19 cellular contexts compared by ENCODE assay signal in the genomic region with DNA sequence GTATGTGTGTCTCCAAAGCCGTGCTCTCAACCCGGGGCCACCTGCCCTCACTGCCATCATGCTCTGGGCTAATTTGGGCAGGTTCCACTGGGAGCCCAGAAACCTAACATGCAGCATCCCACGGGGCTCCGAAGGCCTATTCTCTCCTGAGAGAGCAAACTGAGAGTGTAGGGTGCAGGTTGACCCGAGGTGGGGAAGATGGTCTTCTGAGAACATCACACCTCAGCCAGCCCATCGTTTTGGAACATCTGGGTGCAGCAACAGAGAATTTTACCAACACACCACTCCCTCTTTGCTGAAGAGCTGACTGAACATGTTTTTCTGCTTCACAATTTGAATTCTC.
DNase-seq lines count a peak whose midpoint lies in the region; ATAC-seq and TF ChIP-seq lines count a peak whose summit lies in the region.
"Had no signal": no experiment of that assay in that cellular context is flagged by ENCODE, and none has a peak within 500 bp of the region (broad histone marks: within the 10 kb centered on the region; RNA-seq: fewer than 3 reads in every experiment).

No MANE protein-coding gene starts in this region.

- TSS peak; percentile 39 for BruUV-seq in A673 (replicated peaks; lab: Mats Ljungman, UMichigan)

- no peaks in the 10 kb centered on the region for H4K20me1 ChIP-seq in BLaER1 treated with 17β-estradiol and CSF1 and Interleukin-3, amounts not matched to agents 10 nM and 100 nM

- H4K8ac ChIP-seq in neuronal stem cell (ENCODE audit: low read depth, low read length): no peak overlapping the region

- H2AK5ac ChIP-seq in neuronal stem cell (ENCODE audit: low read depth, low read length): peak overlapping the region; percentile 79

- H3K4me1 ChIP-seq in A673 (ENCODE audit: insufficient read depth, low read length, poor library complexity, severe bottlenecking): peaks cover 87% of the 10 kb centered on the region
- H3K4me1 ChIP-seq in BLaER1 treated with 17β-estradiol and CSF1 and Interleukin-3, amounts not matched to agents 10 nM and 100 nM: peaks cover 16 to 49% (median 30%) of the 10 kb centered on the region in 10 experiments
- H3K4me1 ChIP-seq in neuronal stem cell (ENCODE audit: control insufficient read depth in 2 of 2, insufficient read depth in 1 of 2, low read depth in 1 of 2, low read length in 2 of 2): peaks cover 0 to 14% of the 10 kb centered on the region in 2 donors
- H3K4me1 ChIP-seq: A549, Caco-2 had no signal

- POLR2A ChIA-PET in A673 (lab: Charles Lee; ENCODE audit: low non-redundant PET): interaction anchor here (0.7 to 0.9 kb wide), 3 partner anchors 689 to 853 kb away, joined by 3 to 6 read pairs (median 4); no protein-coding TSS in a partner anchor

- peak overlapping the region; percentile 85 for H2BK12ac ChIP-seq in neuronal stem cell (ENCODE audit: low read length)

- no peak overlapping the region for H3K23ac ChIP-seq in neuronal stem cell (ENCODE audit: low read depth, low read length, poor library complexity)

- H3K36me3 ChIP-seq in A673 (ENCODE audit: insufficient read depth, low read length, poor library complexity, severe bottlenecking) (no peaks in the 10 kb centered on the region), SK-N-MC (ENCODE audit: insufficient read depth, low read length) (no peaks in the 10 kb centered on the region), neuronal stem cell (replicated peaks in 1 of 2; ENCODE audit: control insufficient read depth in 2 of 2, insufficient read depth in 2 of 2, low read length in 2 of 2) (no peaks in the 10 kb centered on the region)
- H3K36me3 ChIP-seq in BLaER1 treated with 17β-estradiol and CSF1 and Interleukin-3, amounts not matched to agents 10 nM and 100 nM: 0 out of 22 replicates have a peak, but pooled peaks cover 0 to 4% (median 0%) of the 10 kb centered on the region in 11 experiments

- peak overlapping the region; percentile 96 for H3K4ac ChIP-seq in neuronal stem cell (ENCODE audit: low read length)

- no peak overlapping the region for H3K14ac ChIP-seq in neuronal stem cell (ENCODE audit: low read length)

- H3K79me1 ChIP-seq in neuronal stem cell (ENCODE audit: low read depth, low read length): no peaks in the 10 kb centered on the region

- peaks cover 2% of the 10 kb centered on the region for H3K9me3 ChIP-seq in A673 (ENCODE audit: low read depth, low read length, poor library complexity, severe bottlenecking)
- peaks cover 7 to 34% (median 21%) of the 10 kb centered on the region in 11 experiments for H3K9me3 ChIP-seq in BLaER1 treated with 17β-estradiol and CSF1 and Interleukin-3, amounts not matched to agents 10 nM and 100 nM (replicated peaks in 1 of 11)
- H3K9me3 ChIP-seq in SK-N-MC (ENCODE audit: low read depth, low read length): no peaks in the 10 kb centered on the region; the same call in 1 of the 2 replicates
- no peaks in the 10 kb centered on the region for H3K9me3 ChIP-seq in neuronal stem cell (replicated peaks in 1 of 2; ENCODE audit: control insufficient read depth in 2 of 2, insufficient read depth in 1 of 2, low read depth in 1 of 2, low read length in 2 of 2)
- H3K9me3 ChIP-seq: A549, Caco-2 had no signal

- peak overlapping the region; percentile 10 to 77 (median 64); a peak in 18 of 22 replicates for H3K4me2 ChIP-seq in BLaER1 treated with 17β-estradiol and CSF1 and Interleukin-3, amounts not matched to agents 10 nM and 100 nM
- no peak overlapping the region for H3K4me2 ChIP-seq in neuronal stem cell (ENCODE audit: insufficient read depth, low read length, poor library complexity, severe bottlenecking)
- H3K4me2 ChIP-seq: A549 had no signal

- CTCF ChIA-PET in A673 (lab: Charles Lee): interaction anchor here (0.5 to 1.4 kb wide), 4 partner anchors 86 to 677 kb away, joined by 3 to 8 read pairs (median 4); a partner anchor contains a TSS

- H2BK15ac ChIP-seq in neuronal stem cell (ENCODE audit: low read length): peak overlapping the region; percentile 87

- H3K27ac ChIP-seq in A673 (ENCODE audit: low read depth, low read length, poor library complexity, severe bottlenecking) (peak overlapping the region; percentile 98), SK-N-MC (peak overlapping the region; percentile 99), neuronal stem cell (replicated peaks; ENCODE audit: low read length) (no peak overlapping the region)
- H3K27ac ChIP-seq in BLaER1 treated with 17β-estradiol and CSF1 and Interleukin-3, amounts not matched to agents 10 nM and 100 nM: peak overlapping the region in 9 of 11 experiments; percentile 52 to 89 (median 81); a peak in 17 of 22 replicates
- H3K27ac ChIP-seq: 22Rv1, A549, C4-2B had no signal

- H2AFZ ChIP-seq in neuronal stem cell (ENCODE audit: low read length): no peak overlapping the region

- H3K9ac ChIP-seq in BLaER1 treated with 17β-estradiol and CSF1 and Interleukin-3, amounts not matched to agents 10 nM and 100 nM: peak overlapping the region in 5 of 11 experiments; percentile 13 to 57 (median 34); a peak in 4 of 22 replicates
- H3K9ac ChIP-seq in SK-N-MC (ENCODE audit: insufficient read length) (peak overlapping the region; percentile 73), neuronal stem cell (ENCODE audit: low read depth, low read length, poor library complexity) (no peak overlapping the region)

- H3K27me3 ChIP-seq in A673 (replicated peaks; ENCODE audit: insufficient read depth, low read depth, low read length, poor library complexity) (no peaks in the 10 kb centered on the region), neuronal stem cell (ENCODE audit: control insufficient read depth in 3 of 3, insufficient read depth in 3 of 3, low read depth in 1 of 3, low read length in 3 of 3) (no peaks in the 10 kb centered on the region)
- no peaks in the 10 kb centered on the region for H3K27me3 ChIP-seq in BLaER1 treated with 17β-estradiol and CSF1 and Interleukin-3, amounts not matched to agents 10 nM and 100 nM

- intact Hi-C loops in A673 (cut with micrococcal nuclease; ENCODE audit: unreplicated experiment): loop anchor here (1.0 to 10.0 kb wide), 8 partner anchors 101 to 834 kb away; a partner anchor contains a TSS

- peak overlapping the region; percentile 44 for H3K18ac ChIP-seq in neuronal stem cell (ENCODE audit: low read length)

- DNase-seq in A673 (ENCODE audit: low spot score) (peak; percentile 76), SK-N-MC (ENCODE audit: low read depth, low spot score) (no peak), neuronal stem cell (ENCODE audit: low spot score) (no peak), NCI-H774 (lab: John Stamatoyannopoulos, UW) (no peak), cortex of kidney (lab: John Stamatoyannopoulos, UW) (no peak), NCI-H82 treated with DMSO at 0.1 percent for 48 hours (lab: John Stamatoyannopoulos, UW; ENCODE audit: unreplicated experiment) (no peak)
- DNase-seq: ACHN; AML-193; Caco-2; Calu3; CD4-positive, alpha-beta T cell; CD8-positive, alpha-beta T cell; DMS79 treated with DMSO at 0.1 percent for 48 hours; GF-D8 had no signal

- H2BK5ac ChIP-seq in neuronal stem cell (ENCODE audit: low read length): no peak overlapping the region

- H3K4me3 ChIP-seq in A673 (ENCODE audit: low read depth, low read length, poor library complexity, severe bottlenecking) (no peak overlapping the region), SK-N-MC (peak overlapping the region; percentile 60), neuronal stem cell (ENCODE audit: low read length in 2 of 2) (no peak overlapping the region)
- H3K4me3 ChIP-seq in BLaER1 treated with 17β-estradiol and CSF1 and Interleukin-3, amounts not matched to agents 10 nM and 100 nM: no peak overlapping the region
- H3K4me3 ChIP-seq: A549 had no signal

- no CpG with 5 or more reads among the region's 6 CpGs for WGBS in neuronal stem cell (ENCODE audit: extremely low coverage in 2 of 2, insufficient read length in 2 of 2, insufficient replicate concordance in 1 of 2), 2 donors

- H2BK120ac ChIP-seq in neuronal stem cell (ENCODE audit: low read depth, low read length): no peak overlapping the region

- TF ChIP-seq CTCF in A673 (conservative IDR thresholded peaks at IDR 0.05; ENCODE audit: low read depth, low read length): no peak

- no peak for ATAC-seq in GM19328 (IDR thresholded peaks at IDR 0.05; ENCODE audit: unreplicated experiment)
- ATAC-seq: A549; CD8-positive, alpha-beta T cell had no signal

- H4K91ac ChIP-seq in neuronal stem cell (ENCODE audit: low read depth, low read length, poor library complexity): no peak overlapping the region
